Comparison of ENCODE assay signal across 14 cellular contexts in genomic region chr11:130513132-130513531, GRCh38.
A peak's percentile ranks its signal among the peaks of the same experiment; 100 is the strongest.
DNase-seq lines count a peak whose midpoint lies in the region; ATAC-seq and TF ChIP-seq lines count a peak whose summit lies in the region.
"Had no signal": no experiment of that assay in that cellular context is flagged by ENCODE, and none has a peak within 500 bp of the region (broad histone marks: within the 10 kb centered on the region; RNA-seq: fewer than 3 reads in every experiment).

No MANE protein-coding gene starts in this region.

- H3K9me3 ChIP-seq in colonic mucosa (no peaks in the 10 kb centered on the region), mucosa of stomach (ENCODE audit: control insufficient read depth, low read length) (no peaks in the 10 kb centered on the region)
- H3K9me3 ChIP-seq: thyroid gland had no signal

- no peaks in the 10 kb centered on the region for H3K27me3 ChIP-seq in colonic mucosa
- H3K27me3 ChIP-seq in mucosa of stomach (ENCODE audit: control insufficient read depth, insufficient read depth, low read length) = no peaks in the 10 kb centered on the region
- H3K27me3 ChIP-seq: thyroid gland had no signal

- H3K4me3 ChIP-seq in colonic mucosa (no peak overlapping the region), mucosa of stomach (ENCODE audit: low read length) (no peak overlapping the region)
- H3K4me3 ChIP-seq: thyroid gland had no signal

- H3K9ac ChIP-seq in colonic mucosa (ENCODE audit: low read depth in 2 of 2, low read length in 2 of 2) (no peak overlapping the region), mucosa of stomach (ENCODE audit: low read length) (peak overlapping the region; percentile 33)

- DNase-seq in D341Med (ENCODE audit: low spot score) = peak; percentile 5
- peak; percentile 14 for DNase-seq in NCI-H1092 treated with DMSO at 0.1 percent for 48 hours (lab: John Stamatoyannopoulos, UW)
- peak; percentile 53 for DNase-seq in colonic mucosa
- DNase-seq: activated CD8-positive, alpha-beta T cell treated with anti-CD3 and anti-CD28 coated beads for 36 hours; activated naive CD8-positive, alpha-beta T cell treated with anti-CD3 and anti-CD28 coated beads, Interleukin-2, amount 10 ng/mL, durations not matched to agents 7 days and 5 days; midbrain had no signal

- TF ChIP-seq CTCF in colonic mucosa (IDR thresholded peaks at IDR 0.05) = no peak

- intact Hi-C loops in colonic mucosa (cut with DNase I) = no loop called here

- H3K4me1 ChIP-seq in colonic mucosa (no peaks in the 10 kb centered on the region), mucosa of stomach (ENCODE audit: control insufficient read depth, insufficient read depth, low read length) (peaks cover 46% of the 10 kb centered on the region)

- no peak overlapping the region for H3K27ac ChIP-seq in colonic mucosa
- H3K27ac ChIP-seq: C4-2B, thyroid gland had no signal

- no peaks in the 10 kb centered on the region for H3K36me3 ChIP-seq in colonic mucosa
- H3K36me3 ChIP-seq in mucosa of stomach (ENCODE audit: control insufficient read depth, insufficient read depth, low read length) = no peaks in the 10 kb centered on the region
- H3K36me3 ChIP-seq: thyroid gland had no signal

- ATAC-seq in GM19467 (IDR thresholded peaks at IDR 0.05; ENCODE audit: unreplicated experiment) = no peak
- ATAC-seq in GM21576 (IDR thresholded peaks at IDR 0.05; ENCODE audit: unreplicated experiment) = no peak
- ATAC-seq in GM19328 (IDR thresholded peaks at IDR 0.05; ENCODE audit: unreplicated experiment) = no peak
- no peak for ATAC-seq in HG02973 (IDR thresholded peaks at IDR 0.05; ENCODE audit: unreplicated experiment)
- ATAC-seq: activated CD8-positive, alpha-beta T cell treated with anti-CD3 and anti-CD28 coated beads for 36 hours; HCT116 had no signal
